In the genomic region with DNA sequence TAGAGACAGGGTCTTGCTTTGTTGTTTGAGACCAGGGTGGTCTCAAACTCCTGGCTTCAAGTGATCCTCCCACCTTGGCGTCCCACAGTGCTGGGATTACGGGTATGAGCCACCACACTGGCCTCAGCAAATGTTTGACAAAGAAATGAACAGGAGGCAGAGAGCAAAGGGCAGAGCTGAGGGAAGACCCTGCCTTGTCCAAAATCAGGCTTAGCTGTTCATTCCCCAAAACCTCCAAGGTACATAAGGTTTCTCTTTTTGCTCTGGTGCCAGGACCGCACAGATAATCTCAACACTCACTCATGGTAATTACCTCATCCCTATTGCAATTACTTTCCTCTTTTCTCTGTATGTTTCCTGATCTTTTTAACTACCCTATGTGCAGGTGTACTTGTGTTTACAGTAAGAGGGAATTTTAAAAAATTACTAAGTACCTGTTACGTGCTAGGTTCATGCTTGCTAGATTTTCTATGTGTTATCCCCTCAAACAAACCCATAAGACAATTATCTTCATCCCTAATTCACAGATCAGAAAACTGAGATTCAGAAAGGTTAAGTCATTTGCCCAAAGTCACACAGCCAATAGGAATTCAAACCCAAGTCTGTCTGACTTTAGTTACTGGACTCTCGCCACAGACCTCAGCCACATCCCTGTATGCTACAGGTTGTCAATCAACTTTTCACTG, we compare ENCODE assay signal across 29 cellular contexts. TPM values are rescaled to one million over a fixed set of nuclear protein-coding genes. Genes with fewer than 3 reads are reported as not detected.
DNase-seq lines count a peak whose midpoint lies in the region; ATAC-seq and TF ChIP-seq lines count a peak whose summit lies in the region.
"Had no signal": no experiment of that assay in that cellular context is flagged by ENCODE, and none has a peak within 500 bp of the region (broad histone marks: within the 10 kb centered on the region; RNA-seq: fewer than 3 reads in every experiment).

No MANE protein-coding gene starts in this region.

- no peak overlapping the region for H2BK12ac ChIP-seq in mesenchymal stem cell (ENCODE audit: low read length in 2 of 2)

- H3K4me1 ChIP-seq in adipocyte (ENCODE audit: control insufficient read depth, insufficient read depth, low read length) (peaks cover 85% of the 10 kb centered on the region), esophagus squamous epithelium (peaks cover 9 to 54% (median 16%) of the 10 kb centered on the region in 3 donors), mesenchymal stem cell (ENCODE audit: control insufficient read depth, insufficient read depth, low read depth, low read length) (peaks cover 16% of the 10 kb centered on the region), tibial nerve (peaks cover 0 to 79% (median 37%) of the 10 kb centered on the region in 4 donors)
- H3K4me1 ChIP-seq: spleen had no signal

- peak overlapping the region in 3 of 4 donors; percentile 45 to 77 (median 48) for H3K27ac ChIP-seq in esophagus squamous epithelium
- no peak overlapping the region for H3K27ac ChIP-seq in mesenchymal stem cell (ENCODE audit: low read length, poor library complexity, severe bottlenecking)
- peak overlapping the region in 3 of 4 donors; percentile 14 to 86 (median 83) for H3K27ac ChIP-seq in tibial nerve
- H3K27ac ChIP-seq: spleen, upper lobe of left lung had no signal

- ATAC-seq in HG03097 (IDR thresholded peaks at IDR 0.05; ENCODE audit: low FRiP score, unreplicated experiment) = no peak
- ATAC-seq: activated naive CD8-positive, alpha-beta T cell treated with anti-CD3 and anti-CD28 coated beads, Interleukin-2, amount 50 U/mL, for 24 hours; naive thymus-derived CD4-positive, alpha-beta T cell; Panc1 had no signal

- H3K23ac ChIP-seq in mesenchymal stem cell (ENCODE audit: low read length in 2 of 2) = no peak overlapping the region

- no peak for TF ChIP-seq EP300 in tibial nerve (IDR thresholded peaks at IDR 0.05)

- H2BK5ac ChIP-seq in mesenchymal stem cell (ENCODE audit: low read depth, low read length, poor library complexity, severe bottlenecking) = no peak overlapping the region

- no peak overlapping the region for H2AK5ac ChIP-seq in mesenchymal stem cell (ENCODE audit: low read length, severe bottlenecking)

- H3K36me3 ChIP-seq in adipocyte (ENCODE audit: control insufficient read depth, insufficient read depth, low read length, severe bottlenecking) (no peaks in the 10 kb centered on the region), esophagus squamous epithelium (no peaks in the 10 kb centered on the region), mesenchymal stem cell (ENCODE audit: control insufficient read depth in 1 of 2, insufficient read depth in 2 of 2, low read depth in 1 of 2, low read length in 2 of 2) (peaks cover 3 to 5% of the 10 kb centered on the region in 2 experiments), tibial nerve (no peaks in the 10 kb centered on the region)
- H3K36me3 ChIP-seq: heart right ventricle, ovary, spleen, upper lobe of left lung had no signal

- TF ChIP-seq CTCF in esophagus squamous epithelium (IDR thresholded peaks at IDR 0.05) (no peak), tibial nerve (IDR thresholded peaks at IDR 0.05) (no peak)

- H3K9me3 ChIP-seq in adipocyte (ENCODE audit: control insufficient read depth, low read length) = no peaks in the 10 kb centered on the region
- H3K9me3 ChIP-seq in esophagus squamous epithelium = no peaks in the 10 kb centered on the region
- no peaks in the 10 kb centered on the region for H3K9me3 ChIP-seq in mesenchymal stem cell (ENCODE audit: control insufficient read depth, low read length)
- no peaks in the 10 kb centered on the region for H3K9me3 ChIP-seq in tibial nerve
- H3K9me3 ChIP-seq: heart right ventricle, ovary, spleen, upper lobe of left lung had no signal

- peak overlapping the region; percentile 37 for H3K9ac ChIP-seq in adipocyte (ENCODE audit: low read length)
- peak overlapping the region; percentile 67 for H3K9ac ChIP-seq in mesenchymal stem cell (ENCODE audit: low read length)

- no peak overlapping the region for H2AFZ ChIP-seq in mesenchymal stem cell (ENCODE audit: low read depth, low read length)

- 85 to 86% methylated on average over 4 to 5 of the region's 5 CpGs for WGBS in esophagus squamous epithelium, 2 donors
- 97% methylated on average over 5 of the region's 5 CpGs for WGBS in mesenchymal stem cell
- WGBS in tibial nerve, 2 donors = 75 to 77% methylated on average over 5 of the region's 5 CpGs

- H2BK120ac ChIP-seq in mesenchymal stem cell (ENCODE audit: low read depth, low read length) = no peak overlapping the region

- H4K8ac ChIP-seq in mesenchymal stem cell (ENCODE audit: low read length) = no peak overlapping the region

- intact Hi-C loops in esophagus squamous epithelium (cut with DNase I) = no loop called here

- TF ChIP-seq POLR2A in esophagus squamous epithelium (IDR thresholded peaks at IDR 0.05) (no peak), tibial nerve (IDR thresholded peaks at IDR 0.05) (no peak)

- H3K27me3 ChIP-seq in adipocyte (replicated peaks; ENCODE audit: control insufficient read depth, insufficient read depth, low read length) (no peaks in the 10 kb centered on the region), esophagus squamous epithelium (no peaks in the 10 kb centered on the region), mesenchymal stem cell (ENCODE audit: control insufficient read depth in 1 of 2, insufficient read depth in 1 of 2, low read length in 2 of 2) (no peaks in the 10 kb centered on the region), tibial nerve (no peaks in the 10 kb centered on the region)
- H3K27me3 ChIP-seq: dorsolateral prefrontal cortex, heart right ventricle, ovary, upper lobe of left lung had no signal

- no peak overlapping the region for H2BK15ac ChIP-seq in mesenchymal stem cell (ENCODE audit: low read depth, poor library complexity, severe bottlenecking)

- no peak overlapping the region for H3K4me3 ChIP-seq in adipocyte (ENCODE audit: low read length)
- no peak overlapping the region for H3K4me3 ChIP-seq in esophagus squamous epithelium
- H3K4me3 ChIP-seq in mesenchymal stem cell (ENCODE audit: insufficient read depth in 1 of 2, low read depth in 1 of 2, low read length in 2 of 2) = no peak overlapping the region
- no peak overlapping the region for H3K4me3 ChIP-seq in tibial nerve
- H3K4me3 ChIP-seq: dorsolateral prefrontal cortex, heart right ventricle, ovary, spleen, upper lobe of left lung had no signal

- no peak overlapping the region for H3K4ac ChIP-seq in mesenchymal stem cell (ENCODE audit: low read depth in 1 of 2, low read length in 2 of 2)

- no peak overlapping the region for H4K91ac ChIP-seq in mesenchymal stem cell (ENCODE audit: low read length)

- no peak overlapping the region for H3K14ac ChIP-seq in mesenchymal stem cell (ENCODE audit: low read length in 2 of 2)

- no peak overlapping the region for H3K18ac ChIP-seq in mesenchymal stem cell (ENCODE audit: low read depth in 1 of 2, low read length in 2 of 2)

- peaks cover 33% of the 10 kb centered on the region for H3K79me1 ChIP-seq in mesenchymal stem cell (replicated peaks; ENCODE audit: low read length, poor library complexity, severe bottlenecking)

- no peak overlapping the region for H3K4me2 ChIP-seq in mesenchymal stem cell (ENCODE audit: low read length, poor library complexity, severe bottlenecking)

- no peak for DNase-seq in adipocyte (ENCODE audit: low read depth)
- DNase-seq in esophagus squamous epithelium (lab: John Stamatoyannopoulos, UW) = no peak
- no peak for DNase-seq in mesenchymal stem cell
- DNase-seq in tibial nerve (ENCODE audit: low spot score in 2 of 2) = no peak
- no peak for DNase-seq in DMS53 treated with DMSO at 0.1 percent for 48 hours (lab: John Stamatoyannopoulos, UW; ENCODE audit: unreplicated experiment)
- no peak for DNase-seq in NCI-H748 treated with DMSO at 0.1 percent for 48 hours (lab: John Stamatoyannopoulos, UW)
- DNase-seq: activated CD4-positive, alpha-beta T cell treated with anti-CD3 and anti-CD28 coated beads, Interleukin-2, amount 10 ng/mL, durations not matched to agents 7 days and 5 days; activated naive CD8-positive, alpha-beta T cell treated with anti-CD3 and anti-CD28 coated beads, Interleukin-2, amount 50 U/mL, for 24 hours; activated T-cell treated with anti-CD3 and anti-CD28 coated beads, Interleukin-2, amount 50 U/mL, for 48 hours; DMS79 treated with DMSO at 0.1 percent for 48 hours; dorsolateral prefrontal cortex; GF-D8; H9; heart right ventricle; KG1; MM.1S; naive thymus-derived CD4-positive, alpha-beta T cell; NCI-H1417 treated with DMSO at 0.1 percent for 48 hours; NCI-H2107; NCI-H446; NK-92 treated with Interleukin-12 subunit alpha and Interleukin-12 subunit beta, amount 100 ng/mL, for 24 hours; ovary; SHP77 treated with DMSO at 0.1 percent for 48 hours; spleen; SW 1271; T1000; upper lobe of left lung had no signal

RNA-seq across cellular contexts. Expression of a gene that starts 11.5 kb away (rescaled TPM):
- total RNA-seq in esophagus squamous epithelium (10 to 100 TPM; 17.6 to 39.0 (median 30.5) TPM), tibial nerve (100 to 1,000 TPM in 2 of 4 donors, 10 to 100 TPM in 2; 79.8 to 140 (median 117) TPM)
- 18.6 TPM for polyA plus RNA-seq in mesenchymal stem cell (2013, experiment 1 of 2)
- polyA plus RNA-seq in mesenchymal stem cell (2013, experiment 2 of 2) = 18.9 TPM

RNA-seq across cellular contexts. Expression of a gene that starts 47.9 kb away (rescaled TPM):
- total RNA-seq in esophagus squamous epithelium (10 to 100 TPM in 3 of 4 donors, 1 to 10 TPM in 1; 9.1 to 30.7 (median 25.1) TPM), tibial nerve (10 to 100 TPM; 21.0 to 48.5 (median 38.8) TPM)
- 27.4 TPM for polyA plus RNA-seq in mesenchymal stem cell (2013, experiment 1 of 2)
- polyA plus RNA-seq in mesenchymal stem cell (2013, experiment 2 of 2) = 25.9 TPM

RNA-seq across cellular contexts. Expression of a gene that starts 58.5 kb away (rescaled TPM):
- total RNA-seq in esophagus squamous epithelium = 10 to 100 TPM; 10.1 to 16.9 (median 11.8) TPM
- polyA plus RNA-seq in mesenchymal stem cell (2013, experiment 1 of 2) = 0.59 TPM
- 0.44 TPM for polyA plus RNA-seq in mesenchymal stem cell (2013, experiment 2 of 2)
- total RNA-seq in tibial nerve = under 1 TPM in 3 of 4 donors, not detected in 1; 0.20 to 0.30 (median 0.21) TPM
- polyA plus RNA-seq: naive thymus-derived CD4-positive, alpha-beta T cell had no signal

Comparison
In these comparisons a context has a peak if more than half of its experiments do, and no peak if none do; other contexts are left out.
1. RNA of a gene that starts 58.5 kb away (total RNA-seq): 10.1 to 16.9 TPM in esophagus squamous epithelium; 0.20 to 0.30 TPM in tibial nerve; every median in the first group is over 4 times any median in the second.